24 cellular contexts compared by ENCODE assay signal in the genomic region with DNA sequence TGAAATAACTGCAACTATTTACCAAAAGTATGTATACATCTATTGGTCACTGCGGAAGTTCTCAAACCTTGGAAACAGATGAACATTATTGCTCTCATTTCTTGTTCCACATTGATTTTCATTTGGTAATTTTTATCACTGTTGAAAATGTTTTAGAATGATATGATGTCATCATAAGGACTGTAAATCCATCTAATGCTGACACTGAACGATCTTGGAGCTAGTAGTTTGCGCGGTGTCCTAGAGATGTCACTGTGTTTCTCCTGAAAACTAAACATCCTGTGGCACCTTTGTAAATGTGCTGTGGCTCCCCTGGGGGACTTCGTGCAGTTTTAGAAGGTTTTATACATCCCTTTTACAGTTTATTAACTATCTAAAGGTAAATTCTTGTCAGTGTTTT.
"Had no signal": no experiment of that assay in that cellular context is flagged by ENCODE, and none has a peak within 500 bp of the region (broad histone marks: within the 10 kb centered on the region; RNA-seq: fewer than 3 reads in every experiment).

No MANE protein-coding gene starts in this region.

- H3K9me3 ChIP-seq: neutrophil, psoas muscle, spleen, stomach, thoracic aorta, transverse colon had no signal

- ATAC-seq: left cardiac atrium, left ventricle myocardium superior, psoas muscle, sciatic nerve had no signal

- H3K4me2 ChIP-seq: hepatocyte had no signal

- H3K79me2 ChIP-seq: hepatocyte had no signal

- H3K27ac Mint-ChIP-seq: naive B cell, nephron had no signal

- H3K4me1 ChIP-seq: psoas muscle, spleen, transverse colon had no signal

- H3K27ac ChIP-seq: coronary artery, hepatocyte, neutrophil, psoas muscle, spleen, stomach, thoracic aorta, transverse colon had no signal

- H3K36me3 Mint-ChIP-seq: naive B cell had no signal

- H3K4me3 Mint-ChIP-seq: naive B cell, nephron had no signal

- H3K36me3 ChIP-seq: neutrophil, spleen, stomach, thoracic aorta, transverse colon had no signal

- H3K4me3 ChIP-seq: coronary artery, hepatocyte, lung, psoas muscle, spleen, stomach, thoracic aorta, transverse colon had no signal

- H3K27me3 ChIP-seq: hepatocyte, neutrophil, stomach, transverse colon had no signal

- H2AFZ ChIP-seq: hepatocyte had no signal

- DNase-seq: effector CD8-positive, alpha-beta T cell; foreskin melanocyte; head of caudate nucleus; kidney; left cardiac atrium; left ventricle myocardium superior; mesenchymal stem cell; naive B cell; psoas muscle; retina; spleen; stimulated activated CD4-positive, alpha-beta T cell treated with anti-CD3 and anti-CD28 coated beads, Interleukin-2, amount 100 ng/mL, for 24 hours; stimulated activated CD4-positive, alpha-beta T cell treated with anti-CD3 and anti-CD28 coated beads, Interleukin-4, amount 100 ng/mL, for 4 hours; stimulated activated naive CD4-positive, alpha-beta T cell; stomach; substantia nigra; transverse colon had no signal

- H3K4me1 Mint-ChIP-seq: naive B cell, nephron had no signal
